ENCODE assay signal across 18 cellular contexts in the genomic region with DNA sequence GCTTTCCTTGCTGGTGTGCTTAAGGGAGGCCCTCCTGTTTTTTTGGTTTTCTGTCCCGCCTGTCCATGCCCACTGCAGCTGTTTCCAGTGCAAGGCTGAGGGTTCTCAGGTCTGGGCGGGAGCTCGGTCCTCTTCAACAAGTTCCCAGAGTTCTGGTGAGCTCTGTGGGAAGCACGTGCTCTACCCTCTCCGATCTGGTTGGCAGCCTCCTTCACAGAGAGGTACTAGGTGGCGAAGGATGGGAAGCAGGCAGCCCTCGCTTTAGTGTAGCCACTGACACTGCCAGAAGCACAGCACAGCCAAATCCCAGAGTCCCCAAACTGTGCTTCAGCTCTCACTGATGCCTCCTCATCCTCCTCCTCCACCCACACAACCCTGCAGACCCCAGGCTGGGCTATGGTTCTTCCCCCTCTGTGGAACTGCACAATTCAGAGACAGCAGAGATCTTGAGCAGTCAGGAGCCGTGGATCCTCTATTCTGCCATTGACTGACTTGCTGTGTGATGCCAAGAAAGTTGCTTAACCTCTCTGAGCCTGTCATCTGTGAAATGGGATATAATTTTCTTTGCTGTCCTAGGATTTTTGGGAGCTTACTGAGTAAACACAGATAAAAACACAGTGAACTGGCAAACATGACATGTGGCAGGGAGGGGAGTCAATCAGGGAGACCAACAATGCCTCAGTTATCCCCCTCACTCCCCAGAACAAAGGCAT. TPM values are rescaled to one million over a fixed set of nuclear protein-coding genes. Genes with fewer than 3 reads are reported as not detected.
DNase-seq lines count a peak whose midpoint lies in the region; ATAC-seq, FAIRE-seq and TF ChIP-seq lines count a peak whose summit lies in the region.
"Had no signal": no experiment of that assay in that cellular context is flagged by ENCODE, and none has a peak within 500 bp of the region (broad histone marks: within the 10 kb centered on the region; RNA-seq: fewer than 3 reads in every experiment).

No MANE protein-coding gene starts in this region.

- H3K27me3 ChIP-seq in right atrium auricular region (no peaks in the 10 kb centered on the region), endodermal cell (ENCODE audit: control insufficient read depth, insufficient read depth, low read length, poor library complexity, severe bottlenecking) (no peaks in the 10 kb centered on the region), neuronal stem cell (ENCODE audit: control insufficient read depth in 3 of 3, insufficient read depth in 3 of 3, low read depth in 1 of 3, low read length in 3 of 3) (no peaks in the 10 kb centered on the region)
- H3K27me3 ChIP-seq: BLaER1 treated with 17β-estradiol and CSF1 and Interleukin-3, amounts not matched to agents 10 nM and 100 nM had no signal

- H3K4me1 ChIP-seq in right atrium auricular region (peaks cover 0 to 16% of the 10 kb centered on the region in 2 donors), endodermal cell (ENCODE audit: control insufficient read depth, insufficient read depth, low read length) (peaks cover 9% of the 10 kb centered on the region), neuronal stem cell (ENCODE audit: control insufficient read depth in 2 of 2, insufficient read depth in 1 of 2, low read depth in 1 of 2, low read length in 2 of 2) (peaks cover 12 to 21% of the 10 kb centered on the region in 2 donors)
- H3K4me1 ChIP-seq: HAP-1 had no signal

- H3K4me3 Mint-ChIP-seq in endodermal cell (no peak overlapping the region), T-helper 17 cell (no peak overlapping the region)
- H3K4me3 Mint-ChIP-seq: CD4-positive, CD25-positive, alpha-beta regulatory T cell; HFFc6 had no signal

- H4K91ac ChIP-seq in neuronal stem cell (ENCODE audit: low read depth, low read length, poor library complexity): no peak overlapping the region

- no peak overlapping the region for H2AK5ac ChIP-seq in neuronal stem cell (ENCODE audit: low read depth, low read length)

- H3K36me3 Mint-ChIP-seq in endodermal cell (ENCODE audit: low read depth): peaks cover 48% of the 10 kb centered on the region
- H3K36me3 Mint-ChIP-seq in T-helper 17 cell (ENCODE audit: low read depth): peaks cover 3% of the 10 kb centered on the region
- H3K36me3 Mint-ChIP-seq: CD4-positive, CD25-positive, alpha-beta regulatory T cell had no signal

- no peak for TF ChIP-seq POLR2A in GM12891 (IDR thresholded peaks at IDR 0.05; ENCODE audit: low read depth, low read length)

- H3K9ac ChIP-seq in endodermal cell (ENCODE audit: extremely low read depth, low read length, poor library complexity, severe bottlenecking) (no peak overlapping the region), neuronal stem cell (ENCODE audit: low read depth, low read length, poor library complexity) (no peak overlapping the region)
- H3K9ac ChIP-seq: BLaER1 treated with 17β-estradiol and CSF1 and Interleukin-3, amounts not matched to agents 10 nM and 100 nM had no signal

- peaks cover 46% of the 10 kb centered on the region for H3K4me1 Mint-ChIP-seq in endodermal cell
- no peaks in the 10 kb centered on the region for H3K4me1 Mint-ChIP-seq in T-helper 17 cell
- H3K4me1 Mint-ChIP-seq: CD4-positive, CD25-positive, alpha-beta regulatory T cell had no signal

- H3K18ac ChIP-seq in neuronal stem cell (ENCODE audit: low read length): peak overlapping the region; percentile 6

- H3K27ac ChIP-seq in right atrium auricular region (no peak overlapping the region), angular gyrus (ENCODE audit: low read depth, low read length) (peak overlapping the region; percentile 24), endodermal cell (ENCODE audit: low read depth, low read length) (no peak overlapping the region), neuronal stem cell (replicated peaks; ENCODE audit: low read length) (no peak overlapping the region)
- H3K27ac ChIP-seq: BLaER1 treated with 17β-estradiol and CSF1 and Interleukin-3, amounts not matched to agents 10 nM and 100 nM had no signal

- H3K36me3 ChIP-seq in right atrium auricular region: no peaks in the 10 kb centered on the region
- peaks cover 99% of the 10 kb centered on the region for H3K36me3 ChIP-seq in endodermal cell (ENCODE audit: control insufficient read depth, insufficient read depth, low read length)
- H3K36me3 ChIP-seq in neuronal stem cell (replicated peaks in 1 of 2; ENCODE audit: control insufficient read depth in 2 of 2, insufficient read depth in 2 of 2, low read length in 2 of 2): peaks cover 4 to 55% of the 10 kb centered on the region in 2 donors
- H3K36me3 ChIP-seq: HAP-1 had no signal

- 83 to 93% methylated on average over 6 to 8 of the region's 8 CpGs for WGBS in endodermal cell (ENCODE audit: insufficient coverage in 1 of 2, insufficient read length in 1 of 2), 2 experiments
- no CpG with 5 or more reads among the region's 8 CpGs for WGBS in neuronal stem cell (ENCODE audit: extremely low coverage in 2 of 2, insufficient read length in 2 of 2, insufficient replicate concordance in 1 of 2), 2 donors

- no peak overlapping the region for H2BK120ac ChIP-seq in neuronal stem cell (ENCODE audit: low read depth, low read length)

- H3K9me3 ChIP-seq in right atrium auricular region: peaks cover 0 to 7% of the 10 kb centered on the region in 2 donors
- no peaks in the 10 kb centered on the region for H3K9me3 ChIP-seq in endodermal cell (ENCODE audit: control insufficient read depth, low read length)
- peaks cover 4 to 7% of the 10 kb centered on the region in 2 donors for H3K9me3 ChIP-seq in neuronal stem cell (replicated peaks in 1 of 2; ENCODE audit: control insufficient read depth in 2 of 2, insufficient read depth in 1 of 2, low read depth in 1 of 2, low read length in 2 of 2)
- H3K9me3 ChIP-seq in T-helper 17 cell (ENCODE audit: control insufficient read depth, low read length, poor library complexity, severe bottlenecking): no peaks in the 10 kb centered on the region
- H3K9me3 ChIP-seq: HAP-1 had no signal

- no peak overlapping the region for H3K14ac ChIP-seq in neuronal stem cell (ENCODE audit: low read length)

- no peaks in the 10 kb centered on the region for H3K27me3 Mint-ChIP-seq in endodermal cell (ENCODE audit: insufficient read depth)
- H3K27me3 Mint-ChIP-seq in T-helper 17 cell: peaks cover 44% of the 10 kb centered on the region

- no peak overlapping the region for H2BK15ac ChIP-seq in neuronal stem cell (ENCODE audit: low read length)

- H2BK12ac ChIP-seq in neuronal stem cell (ENCODE audit: low read length): no peak overlapping the region

- FAIRE-seq in GM12891 (lab: Jason Lieb, UNC): no peak
- FAIRE-seq: GM12878 had no signal

- H2AFZ ChIP-seq in neuronal stem cell (ENCODE audit: low read length): no peak overlapping the region

- intact Hi-C loops in Right ventricle myocardium superior (cut with DNase I): no loop called here

- H3K4ac ChIP-seq in neuronal stem cell (ENCODE audit: low read length): no peak overlapping the region

- peak; percentile 88 for ATAC-seq in Right ventricle myocardium superior (ENCODE audit: poor library complexity)
- no peak for ATAC-seq in T-helper 17 cell
- no peak for ATAC-seq in GM21447 (IDR thresholded peaks at IDR 0.05; ENCODE audit: unreplicated experiment)
- ATAC-seq: GM12878 had no signal

- DNase-seq in Right ventricle myocardium superior (peak; percentile 61), right atrium auricular region (ENCODE audit: low spot score) (no peak), endodermal cell (peak; percentile 37), neuronal stem cell (ENCODE audit: low spot score) (no peak), GM12891 (ENCODE audit: insufficient read length, low spot score) (no peak), T-helper 17 cell (no peak)
- DNase-seq: 8988T; ACHN; Calu3; CD4-positive, CD25-positive, alpha-beta regulatory T cell; DMS 273 treated with DMSO at 0.1 percent for 48 hours; GOT3; HFFc6 had no signal

- H3K27ac Mint-ChIP-seq in endodermal cell: no peak overlapping the region
- H3K27ac Mint-ChIP-seq in T-helper 17 cell: no peak overlapping the region
- H3K27ac Mint-ChIP-seq: CD4-positive, CD25-positive, alpha-beta regulatory T cell; HFFc6 had no signal

- H3K23ac ChIP-seq in neuronal stem cell (ENCODE audit: low read depth, low read length, poor library complexity): no peak overlapping the region

- no peak for TF ChIP-seq CTCF in right atrium auricular region (IDR thresholded peaks at IDR 0.05)
- TF ChIP-seq CTCF in endodermal cell (conservative IDR thresholded peaks at IDR 0.05): no peak

- peaks cover 3% of the 10 kb centered on the region for H3K79me1 ChIP-seq in neuronal stem cell (ENCODE audit: low read depth, low read length)

- H4K8ac ChIP-seq in neuronal stem cell (ENCODE audit: low read depth, low read length): peak overlapping the region; percentile 66

- no peak overlapping the region for H3K4me2 ChIP-seq in neuronal stem cell (ENCODE audit: insufficient read depth, low read length, poor library complexity, severe bottlenecking)
- H3K4me2 ChIP-seq: BLaER1 treated with 17β-estradiol and CSF1 and Interleukin-3, amounts not matched to agents 10 nM and 100 nM had no signal

- no peak overlapping the region for H2BK5ac ChIP-seq in neuronal stem cell (ENCODE audit: low read length)

- no peak overlapping the region for H3K4me3 ChIP-seq in right atrium auricular region
- no peak overlapping the region for H3K4me3 ChIP-seq in endodermal cell (ENCODE audit: low read length)
- H3K4me3 ChIP-seq in neuronal stem cell (ENCODE audit: low read length in 2 of 2): no peak overlapping the region
- H3K4me3 ChIP-seq: BLaER1 treated with 17β-estradiol and CSF1 and Interleukin-3, amounts not matched to agents 10 nM and 100 nM; GM12878; HAP-1 had no signal

- H3K9me3 Mint-ChIP-seq in endodermal cell: no peaks in the 10 kb centered on the region
- H3K9me3 Mint-ChIP-seq: CD4-positive, CD25-positive, alpha-beta regulatory T cell; HFFc6 had no signal

TF ChIP-seq in GM12891, 5 proteins besides CTCF, POLR2A, EP300 and RAD21:
- TF ChIP-seq POLR2AphosphoS5 (IDR thresholded peaks at IDR 0.05; ENCODE audit: low read depth, low read length): no peak
- TF ChIP-seq TAF1 (IDR thresholded peaks at IDR 0.05; ENCODE audit: low read depth, low read length): no peak
- no peak for TF ChIP-seq POU2F2 (IDR thresholded peaks at IDR 0.05; ENCODE audit: low read depth, low read length)
- TF ChIP-seq SPI1 (IDR thresholded peaks at IDR 0.05; ENCODE audit: low read depth, low read length): no peak
- no peak for TF ChIP-seq PAX5 (IDR thresholded peaks at IDR 0.05; ENCODE audit: insufficient read depth, low read length, severe bottlenecking)

RNA-seq across cellular contexts. Expression of a gene that starts 10.5 kb away (rescaled TPM):
- total RNA-seq in Right ventricle myocardium superior: 0.13 TPM
- total RNA-seq in right atrium auricular region: not detected
- 10 to 100 TPM; 52.3 to 79.0 TPM for total RNA-seq in endodermal cell
- polyA plus RNA-seq in endodermal cell (2013, experiment 1 of 2): 16.1 TPM
- 16.9 TPM for polyA plus RNA-seq in endodermal cell (2013, experiment 2 of 2)
- polyA plus RNA-seq in neuronal stem cell (2013, experiment 1 of 2): 7.9 TPM
- 7.8 TPM for polyA plus RNA-seq in neuronal stem cell (2013, experiment 2 of 2)
- polyA plus RNA-seq in GM12891 (2012; ENCODE audit: low read depth, missing spikeins): 0.10 TPM
- total RNA-seq in T-helper 17 cell: under 1 TPM; 0.17 to 0.26 TPM
- total RNA-seq: Calu3 had no signal

Comparison
In these comparisons a context has a peak if more than half of its experiments do, and no peak if none do; other contexts are left out.
1. DNase-seq: peak in Right ventricle myocardium superior (single experiment) and endodermal cell (single experiment); none in right atrium auricular region (single experiment), neuronal stem cell (single experiment), GM12891 (single experiment) and T-helper 17 cell (0 of 3).
2. RNA of a gene that starts 10.5 kb away (total RNA-seq): 52.3 to 79.0 TPM in endodermal cell; 0.17 to 0.26 TPM in T-helper 17 cell, 0.13 TPM in Right ventricle myocardium superior (single experiment) and not detected in right atrium auricular region; every median in the first group is over 10 times any median in the second.